ENCODE assay signal across 8 cellular contexts in genomic region chr2:74653985-74654882, GRCh38. TPM values are rescaled to one million over a fixed set of nuclear protein-coding genes. Genes with fewer than 3 reads are reported as not detected.
A peak's percentile ranks its signal among the peaks of the same experiment; 100 is the strongest.
DNase-seq lines count a peak whose midpoint lies in the region; ATAC-seq and TF ChIP-seq lines count a peak whose summit lies in the region.

TSS of gene SEMA4F (plus strand) at chr2:74654247. CDS start at chr2:74654377, 130 bp downstream.

- WGBS in liver = 1% methylated on average over 79 of the region's 79 CpGs

- TF ChIP-seq CTCF in liver (IDR thresholded peaks at IDR 0.05; ENCODE audit: low read depth, low read length, missing input control) = no peak

- H3K36me3 ChIP-seq in liver (ENCODE audit: control insufficient read depth in 4 of 4, insufficient read depth in 3 of 4, low read depth in 1 of 4, low read length in 3 of 4) = no peaks in the 10 kb centered on the region

- DNase-seq in C1 segment of cervical spinal cord (lab: John Stamatoyannopoulos, UW) = peak; percentile 72 to 98 (median 92)
- DNase-seq in NCI-H69 (lab: John Stamatoyannopoulos, UW) = peak; percentile 94
- DNase-seq in activated CD4-positive, alpha-beta T cell treated with anti-CD3 and anti-CD28 coated beads, Interleukin-2, amount 50 U/mL, for 24 hours (ENCODE audit: low read depth in 1 of 2, low spot score in 1 of 2) = peak; percentile 82 to 92
- DNase-seq in dermis microvascular lymphatic vessel endothelial cell (ENCODE audit: low read depth in 2 of 2) = peak; percentile 75 to 87
- peak; percentile 93 for DNase-seq in stimulated activated CD4-positive, alpha-beta T cell treated with anti-CD3 and anti-CD28 coated beads, Interleukin-4, amount 100 ng/mL, for 1 hour

- H3K4me1 ChIP-seq in liver (ENCODE audit: control insufficient read depth in 4 of 4, insufficient read depth in 4 of 4, low read length in 3 of 4) = peaks cover 2 to 13% (median 9%) of the 10 kb centered on the region in 4 donors

- peaks cover 0 to 2% (median 0%) of the 10 kb centered on the region in 4 donors for H3K27me3 ChIP-seq in liver (ENCODE audit: control insufficient read depth in 4 of 4, insufficient read depth in 4 of 4, low read length in 3 of 4)

- peak within 1 kb of the TSS in 1 of 2 donors; percentile 30 for H3K9ac ChIP-seq in liver (ENCODE audit: low read depth in 1 of 2, low read length in 2 of 2)

- peak within 1 kb of the TSS; percentile 59 to 67 (median 64) for H3K4me3 ChIP-seq in liver (ENCODE audit: low read depth in 1 of 3, low read length in 3 of 3)

- no peak for TF ChIP-seq RAD21 in liver (IDR thresholded peaks at IDR 0.05)

- ATAC-seq in GM19372 (IDR thresholded peaks at IDR 0.05; ENCODE audit: low read depth, unreplicated experiment) = peak; percentile 99
- ATAC-seq in HG03521 (IDR thresholded peaks at IDR 0.05; ENCODE audit: unreplicated experiment) = peak; percentile 99

- H3K9me3 ChIP-seq in liver (ENCODE audit: control insufficient read depth in 4 of 4, low read length in 3 of 4) = no peaks in the 10 kb centered on the region

- no peak within 1 kb of the TSS for H3K27ac ChIP-seq in liver (ENCODE audit: low read depth in 1 of 2, low read length in 2 of 2)

TF ChIP-seq in liver, 16 proteins besides CTCF, POLR2A, EP300 and RAD21:
- TF ChIP-seq HNF4A (conservative IDR thresholded peaks at IDR 0.05) (no peak), RXRA (IDR thresholded peaks at IDR 0.05) (no peak), NR2F2 (IDR thresholded peaks at IDR 0.05) (no peak), SP1 (IDR thresholded peaks at IDR 0.05) (peak; percentile 75), ZBTB33 (IDR thresholded peaks at IDR 0.05) (no peak), YY1 (IDR thresholded peaks at IDR 0.05) (peak; percentile 35), MAX (IDR thresholded peaks at IDR 0.05) (no peak), HNF4G (IDR thresholded peaks at IDR 0.05) (no peak), JUND (IDR thresholded peaks at IDR 0.05) (no peak), TAF1 (conservative IDR thresholded peaks at IDR 0.05) (no peak), FOXA1 (IDR thresholded peaks at IDR 0.05) (no peak), GABPA (IDR thresholded peaks at IDR 0.05 in 1 of 2, conservative IDR thresholded peaks at IDR 0.05 in 1 of 2) (peak in 1 of 2 donors; percentile 33), EGR1 (IDR thresholded peaks at IDR 0.05; ENCODE audit: low read depth in 2 of 2) (peak in 1 of 2 donors; percentile 10), REST (IDR thresholded peaks at IDR 0.05) (peak; percentile 32)

RNA-seq across cellular contexts. Expression of gene SEMA4F, which starts in this region (rescaled TPM):
- total RNA-seq in dermis microvascular lymphatic vessel endothelial cell = 2.6 and 5.1 TPM in 2 replicates
- 1 to 10 TPM in 1 of 2 donors, under 1 TPM in 1; 0.92 to 1.1 TPM for total RNA-seq in liver
- polyA plus RNA-seq in liver = under 1 TPM; 0.57 to 0.99 TPM
